11 cellular contexts compared by ENCODE assay signal in genomic region chr10:131961777-131962450, GRCh38. TPM values are rescaled to one million over a fixed set of nuclear protein-coding genes. Genes with fewer than 3 reads are reported as not detected.
DNase-seq lines count a peak whose midpoint lies in the region; ATAC-seq and TF ChIP-seq lines count a peak whose summit lies in the region.
"Had no signal": no experiment of that assay in that cellular context is flagged by ENCODE, and none has a peak within 500 bp of the region (broad histone marks: within the 10 kb centered on the region; RNA-seq: fewer than 3 reads in every experiment).

No MANE protein-coding gene starts in this region.

- no peaks in the 10 kb centered on the region for H4K20me1 ChIP-seq in MM.1S (ENCODE audit: insufficient read depth, low read length)

- H3K4me3 Mint-ChIP-seq in central memory CD8-positive, alpha-beta T cell = no peak overlapping the region

- DNase-seq in DMS53 (lab: John Stamatoyannopoulos, UW) (peak; percentile 77), LHCN-M2 (ENCODE audit: low read depth) (peak; percentile 58), psoas muscle (no peak), MM.1S (no peak), NCI-H1048 (lab: John Stamatoyannopoulos, UW) (no peak)
- DNase-seq in central memory CD8-positive, alpha-beta T cell (ENCODE audit: low spot score in 2 of 2) = no peak
- no peak for DNase-seq in stimulated activated CD4-positive, alpha-beta T cell treated with anti-CD3 and anti-CD28 coated beads, Interleukin-4, amount 100 ng/mL, for 1 hour
- DNase-seq: GOT3, NCI-H510A had no signal

- intact Hi-C loops in psoas muscle (cut with DNase I) = no loop called here

- no peaks in the 10 kb centered on the region for H3K9me3 Mint-ChIP-seq in central memory CD8-positive, alpha-beta T cell

- no peaks in the 10 kb centered on the region for H3K79me2 ChIP-seq in MM.1S (ENCODE audit: low read length)

- peak overlapping the region; percentile 45 for H3K4me3 ChIP-seq in psoas muscle
- no peak overlapping the region for H3K4me3 ChIP-seq in MM.1S (ENCODE audit: low read length)
- H3K4me3 ChIP-seq: vagina had no signal

- no peak overlapping the region for H3K9ac ChIP-seq in MM.1S (ENCODE audit: low read length)
- H3K9ac ChIP-seq: KMS-11 had no signal

- TF ChIP-seq CTCF in psoas muscle (IDR thresholded peaks at IDR 0.05) (no peak), MM.1S (IDR thresholded peaks at IDR 0.05; ENCODE audit: low read length) (no peak)

- H3K36me3 ChIP-seq in psoas muscle (ENCODE audit: insufficient read depth in 1 of 2, low read depth in 1 of 2) (peaks cover under 1 to 33% of the 10 kb centered on the region in 2 donors), MM.1S (replicated peaks; ENCODE audit: insufficient read depth, low read length) (no peaks in the 10 kb centered on the region)

- no peak overlapping the region for H2AFZ ChIP-seq in MM.1S (ENCODE audit: low read length)

- no peaks in the 10 kb centered on the region for H3K9me2 ChIP-seq in MM.1S (replicated peaks; ENCODE audit: insufficient read depth, low read length)

- WGBS in psoas muscle, 3 donors = 30 to 35% (median 33%) methylated on average over 27 of the region's 27 CpGs

- no peaks in the 10 kb centered on the region for H3K27me3 Mint-ChIP-seq in central memory CD8-positive, alpha-beta T cell

- no peaks in the 10 kb centered on the region for H3F3A ChIP-seq in MM.1S (ENCODE audit: insufficient read depth, low read length)

- H3K27ac Mint-ChIP-seq in central memory CD8-positive, alpha-beta T cell (ENCODE audit: low read depth) = peak overlapping the region; percentile 44

- peaks cover 14% of the 10 kb centered on the region for H3K4me1 Mint-ChIP-seq in central memory CD8-positive, alpha-beta T cell

- H3K36me3 Mint-ChIP-seq in central memory CD8-positive, alpha-beta T cell (ENCODE audit: insufficient read depth) = peaks cover 8% of the 10 kb centered on the region

- no peak for ATAC-seq in central memory CD8-positive, alpha-beta T cell (replicated peaks; ENCODE audit: extremely low read depth, poor library complexity, severe bottlenecking)
- peak; percentile 32 to 49 (median 36) for ATAC-seq in psoas muscle

- H3K27ac ChIP-seq in psoas muscle = peak overlapping the region; percentile 68
- no peak overlapping the region for H3K27ac ChIP-seq in MM.1S (ENCODE audit: low read length)
- H3K27ac ChIP-seq: KMS-11, vagina had no signal

- H3K4me1 ChIP-seq in psoas muscle (peaks cover 20% of the 10 kb centered on the region), MM.1S (ENCODE audit: low read length) (no peaks in the 10 kb centered on the region)
- H3K4me1 ChIP-seq: vagina had no signal

- no peak overlapping the region for H3K4me2 ChIP-seq in MM.1S (ENCODE audit: low read depth, low read length)
- H3K4me2 ChIP-seq: KMS-11 had no signal

- H3K27me3 ChIP-seq in psoas muscle (ENCODE audit: insufficient read depth in 3 of 3, low read length in 2 of 3) (no peaks in the 10 kb centered on the region), MM.1S (replicated peaks; ENCODE audit: insufficient read depth, low read length) (no peaks in the 10 kb centered on the region)
- H3K27me3 ChIP-seq: vagina had no signal

- no peaks in the 10 kb centered on the region for H3K9me3 ChIP-seq in psoas muscle
- H3K9me3 ChIP-seq in MM.1S (replicated peaks; ENCODE audit: insufficient read depth, low read length) = no peaks in the 10 kb centered on the region
- H3K9me3 ChIP-seq: vagina had no signal

RNA-seq across cellular contexts. Expression of gene BNIP3, which starts 19.8 kb away (rescaled TPM):
- total RNA-seq in LHCN-M2 (2014; rRNA removed) = 425 and 456 TPM in 2 replicates
- 123 TPM for polyA plus RNA-seq in LHCN-M2 (2012)
- 100 to 1,000 TPM in 3 of 4 donors, 10 to 100 TPM in 1; 93.5 to 165 (median 151) TPM for total RNA-seq in psoas muscle
- polyA plus RNA-seq in psoas muscle = 100 to 1,000 TPM in 2 of 3 donors, 10 to 100 TPM in 1; 85.9 to 210 (median 133) TPM

Comparison
In these comparisons a context has a peak if more than half of its experiments do, and no peak if none do; other contexts are left out.
1. DNase-seq: peak in DMS53 (single experiment) and LHCN-M2 (single experiment); none in central memory CD8-positive, alpha-beta T cell (0 of 2), psoas muscle (0 of 2), stimulated activated CD4-positive, alpha-beta T cell treated with anti-CD3 and anti-CD28 coated beads, Interleukin-4, amount 100 ng/mL, for 1 hour (single experiment), MM.1S (single experiment) and NCI-H1048 (single experiment).